9 cellular contexts compared by ENCODE assay signal in the genomic region with DNA sequence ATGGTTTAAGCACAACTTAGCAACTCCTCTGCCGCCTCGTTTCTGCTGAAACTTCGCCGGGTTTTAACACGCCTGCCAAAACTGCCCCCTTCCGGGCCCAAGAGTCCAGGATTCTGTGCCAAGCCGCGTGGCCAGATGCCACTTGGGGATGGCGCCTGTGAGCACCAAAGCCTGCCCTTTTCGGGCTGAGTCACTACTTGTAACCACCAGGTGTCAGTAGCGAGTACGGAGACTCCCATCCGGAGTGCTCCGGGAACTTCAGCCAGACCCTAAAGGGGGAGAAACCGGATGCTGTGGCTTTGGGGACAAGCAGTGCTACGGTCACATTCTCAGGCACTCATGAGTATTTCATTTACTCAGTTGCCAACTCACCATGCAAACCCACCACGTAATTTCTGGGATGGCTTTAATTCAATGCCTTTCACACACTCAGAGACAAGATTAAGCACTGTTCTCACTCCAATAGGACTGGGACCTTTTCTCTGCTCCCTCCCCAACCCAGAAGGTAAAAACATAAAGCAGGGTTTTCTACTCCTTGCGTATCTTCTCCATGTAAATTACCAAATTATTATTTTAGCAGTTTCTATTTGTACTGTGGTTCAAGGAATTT. TPM values are rescaled to one million over a fixed set of nuclear protein-coding genes. Genes with fewer than 3 reads are reported as not detected.
DNase-seq lines count a peak whose midpoint lies in the region; ATAC-seq, FAIRE-seq and TF ChIP-seq lines count a peak whose summit lies in the region.
"Had no signal": no experiment of that assay in that cellular context is flagged by ENCODE, and none has a peak within 500 bp of the region (broad histone marks: within the 10 kb centered on the region; RNA-seq: fewer than 3 reads in every experiment).

No MANE protein-coding gene starts in this region.

- H3K4me1 Mint-ChIP-seq in type B pancreatic cell (ENCODE audit: unreplicated experiment), result peaks cover 17% of the 10 kb centered on the region

- peaks cover 62% of the 10 kb centered on the region for H3K27me3 Mint-ChIP-seq in type B pancreatic cell

- peak in 1 of 3 donors; percentile 85 for TF ChIP-seq CTCF in omental fat pad (IDR thresholded peaks at IDR 0.05)
- TF ChIP-seq CTCF in type B pancreatic cell (conservative IDR thresholded peaks at IDR 0.05), result peak; percentile 91

- no peak overlapping the region for H3K4me3 Mint-ChIP-seq in type B pancreatic cell

- peak; percentile 58 for ATAC-seq in HG03521 (IDR thresholded peaks at IDR 0.05; ENCODE audit: unreplicated experiment)
- ATAC-seq in omental fat pad (ENCODE audit: low FRiP score), result peak; percentile 34

- no peak overlapping the region for H3K27ac Mint-ChIP-seq in type B pancreatic cell

- peak; percentile 78 for DNase-seq in CD1c-positive myeloid dendritic cell (ENCODE audit: extremely low spot score)
- DNase-seq in GM19239 (ENCODE audit: insufficient read length, low spot score), result peak; percentile 78
- DNase-seq in RKO (ENCODE audit: low spot score), result peak; percentile 85
- DNase-seq in activated effector memory CD4-positive, alpha-beta T cell treated with Interleukin-2 at 50 U/mL for 16 hours, result peak; percentile 18
- DNase-seq in frontal cortex (ENCODE audit: low spot score in 2 of 2), result peak; percentile 74 to 81
- DNase-seq in omental fat pad (ENCODE audit: low spot score), result peak; percentile 44
- DNase-seq in type B pancreatic cell (ENCODE audit: extremely low spot score, unreplicated experiment), result peak; percentile 75

- FAIRE-seq in GM19239 (lab: Jason Lieb, UNC) (peak; percentile 67), frontal cortex (lab: Jason Lieb, UNC) (no peak)
- FAIRE-seq: colon had no signal

- no peaks in the 10 kb centered on the region for H3K9me3 Mint-ChIP-seq in type B pancreatic cell

- peaks cover 7% of the 10 kb centered on the region for H3K36me3 Mint-ChIP-seq in type B pancreatic cell

RNA-seq across cellular contexts. Expression of a gene that starts 7.7 kb away (rescaled TPM):
- total RNA-seq in frontal cortex (9.4 TPM), omental fat pad (100 to 1,000 TPM; 224 to 387 (median 297) TPM), type B pancreatic cell (ENCODE audit: low replicate concordance) (5.8 and 16.2 TPM in 2 replicates)

Comparison
In these comparisons a context has a peak if more than half of its experiments do, and no peak if none do; other contexts are left out.
1. Peak in every context shown above with its lines: DNase-seq and ATAC-seq.
2. DNase-seq: peak in every context shown above with its lines; median percentile 85 in RKO; 78 in CD1c-positive myeloid dendritic cell; 78 in GM19239; 78 in frontal cortex; 75 in type B pancreatic cell; 44 in omental fat pad; 18 in activated effector memory CD4-positive, alpha-beta T cell treated with Interleukin-2 at 50 U/mL for 16 hours.
3. RNA of a gene that starts 7.7 kb away (total RNA-seq): 224 to 387 TPM in omental fat pad; 5.8 to 16.2 TPM in type B pancreatic cell and 9.4 TPM in frontal cortex (single experiment); every median in the first group is over 10 times any median in the second.